In the genomic region with DNA sequence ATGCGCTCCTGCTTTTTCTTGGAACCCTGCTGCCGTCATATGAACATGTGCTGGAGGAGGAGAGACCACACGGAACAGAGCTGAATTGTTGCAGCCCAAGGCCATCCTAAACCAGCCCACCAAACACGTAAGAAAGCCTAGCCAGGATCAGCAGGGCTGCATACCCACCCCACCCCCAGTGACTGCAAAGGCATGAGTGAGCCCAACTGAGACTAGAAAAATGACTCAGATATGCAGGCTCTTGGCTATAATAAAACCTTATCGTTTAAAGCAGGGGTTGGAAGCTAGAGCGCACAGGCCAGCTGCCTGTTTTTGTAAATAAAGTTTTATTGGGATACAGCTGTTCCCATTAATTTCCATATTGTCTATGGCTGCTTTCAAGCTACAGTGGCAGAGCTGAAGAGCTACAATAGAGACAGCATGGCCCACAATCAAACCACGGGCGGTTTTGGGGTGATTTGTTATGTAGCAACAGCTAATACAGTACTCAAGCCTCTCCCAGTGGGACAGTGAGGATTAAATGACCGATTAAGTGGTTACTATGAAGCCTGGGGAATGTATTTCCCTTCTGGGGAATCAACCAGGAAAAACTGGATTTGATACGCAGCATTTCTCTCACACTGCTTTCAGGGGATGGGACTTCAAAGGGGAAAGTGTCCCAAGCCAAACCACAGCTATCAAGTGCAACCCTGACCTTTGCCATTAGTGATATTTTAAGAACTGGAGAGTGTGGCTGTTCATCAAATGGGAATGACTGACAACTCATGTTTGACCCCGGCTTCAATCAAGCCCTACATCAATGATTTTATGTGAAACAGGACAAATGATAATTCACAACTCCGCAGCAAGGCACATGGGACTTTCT, we compare ENCODE assay signal across 12 cellular contexts. TPM values are rescaled to one million over a fixed set of nuclear protein-coding genes. Genes with fewer than 3 reads are reported as not detected.
DNase-seq lines count a peak whose midpoint lies in the region; ATAC-seq, FAIRE-seq and TF ChIP-seq lines count a peak whose summit lies in the region.
"Had no signal": no experiment of that assay in that cellular context is flagged by ENCODE, and none has a peak within 500 bp of the region (broad histone marks: within the 10 kb centered on the region; RNA-seq: fewer than 3 reads in every experiment).

No MANE protein-coding gene starts in this region.

- peak overlapping the region; percentile 6 for H2BK5ac ChIP-seq in IMR-90 (ENCODE audit: low read depth, low read length, poor library complexity, severe bottlenecking)
- peak overlapping the region; percentile 71 for H2BK5ac ChIP-seq in mesenchymal stem cell (ENCODE audit: low read depth, low read length, poor library complexity, severe bottlenecking)

- H2AK9ac ChIP-seq in IMR-90 (replicated peaks; ENCODE audit: low read depth, low read length, poor library complexity) = no peak overlapping the region

- BruUV-seq in IMR-90 (replicated peaks; lab: Mats Ljungman, UMichigan) = no TSS peak

- H3K4me3 Mint-ChIP-seq in brain = peak overlapping the region in 4 of 5 experiments; percentile 75 to 98 (median 86)
- H3K4me3 Mint-ChIP-seq: CD14-positive monocyte, immature natural killer cell had no signal

- no peak for TF ChIP-seq RAD21 in A549 (conservative IDR thresholded peaks at IDR 0.05 in 1 of 2, IDR thresholded peaks at IDR 0.05 in 1 of 2)
- peak; percentile 10; the same call in 1 of the 2 replicates for TF ChIP-seq RAD21 in IMR-90 (IDR thresholded peaks at IDR 0.05; ENCODE audit: low read length)

- no peak overlapping the region for H3K4me3 ChIP-seq in A549
- no peak overlapping the region for H3K4me3 ChIP-seq in IMR-90 (ENCODE audit: insufficient read depth, low read depth, low read length)
- H3K4me3 ChIP-seq in mesenchymal stem cell (ENCODE audit: insufficient read depth in 1 of 2, low read depth in 1 of 2, low read length in 2 of 2) = peak overlapping the region in 1 of 2 experiments; percentile 23

- H3K27ac Mint-ChIP-seq in brain = peak overlapping the region; percentile 64 to 86 (median 69)
- H3K27ac Mint-ChIP-seq: immature natural killer cell had no signal

- no peak for TF ChIP-seq CTCF in A549 (IDR thresholded peaks at IDR 0.05)
- TF ChIP-seq CTCF in IMR-90 (conservative IDR thresholded peaks at IDR 0.05; ENCODE audit: low read depth, low read length) = no peak
- TF ChIP-seq CTCF in brain (conservative IDR thresholded peaks at IDR 0.05) = no peak

- H3K9me1 ChIP-seq in IMR-90 (ENCODE audit: insufficient read depth, low read length) = peaks cover 56% of the 10 kb centered on the region

- H3K4ac ChIP-seq in IMR-90 (ENCODE audit: low read depth, low read length) (peak overlapping the region; percentile 0), mesenchymal stem cell (ENCODE audit: low read depth in 1 of 2, low read length in 2 of 2) (peak overlapping the region; percentile 16 to 43)

- H3K4me1 ChIP-seq in A549 (peaks cover 90% of the 10 kb centered on the region), IMR-90 (ENCODE audit: control insufficient read depth, insufficient read depth, low read length) (peaks cover 51% of the 10 kb centered on the region), mesenchymal stem cell (ENCODE audit: control insufficient read depth, insufficient read depth, low read depth, low read length) (peaks cover 46% of the 10 kb centered on the region)

- no peak overlapping the region for H4K5ac ChIP-seq in IMR-90 (ENCODE audit: low read depth, low read length)

- peaks cover 5% of the 10 kb centered on the region for H3K36me3 Mint-ChIP-seq in brain

- H3K9ac ChIP-seq in IMR-90 (ENCODE audit: low read depth, low read length) (no peak overlapping the region), mesenchymal stem cell (ENCODE audit: low read length) (peak overlapping the region; percentile 41)

- H3K14ac ChIP-seq in IMR-90 (replicated peaks; ENCODE audit: low read depth, low read length) = peak overlapping the region; percentile 16
- no peak overlapping the region for H3K14ac ChIP-seq in mesenchymal stem cell (ENCODE audit: low read length in 2 of 2)

- peaks cover 96% of the 10 kb centered on the region for H4K20me1 ChIP-seq in IMR-90 (ENCODE audit: insufficient read depth, low read length)

- in situ Hi-C loops in IMR-90 (cut with MboI; ENCODE audit: low sequenced_read_pairs) = loop anchor here (5.0 to 25.0 kb wide), 3 partner anchors 40 to 575 kb away; a partner anchor contains a TSS

- H3K27ac ChIP-seq in A549 = peak overlapping the region; percentile 45 to 81
- peak overlapping the region; percentile 39 for H3K27ac ChIP-seq in IMR-90 (ENCODE audit: insufficient read depth, low read length)
- H3K27ac ChIP-seq in mesenchymal stem cell (ENCODE audit: low read length, poor library complexity, severe bottlenecking) = peak overlapping the region; percentile 75

- H3K36me3 ChIP-seq in IMR-90 (ENCODE audit: control insufficient read depth, insufficient read depth, low read length) = peaks cover 32% of the 10 kb centered on the region
- H3K36me3 ChIP-seq in mesenchymal stem cell (ENCODE audit: control insufficient read depth in 1 of 2, insufficient read depth in 2 of 2, low read depth in 1 of 2, low read length in 2 of 2) = peaks cover 2 to 49% of the 10 kb centered on the region in 2 experiments

- H2AFZ ChIP-seq in IMR-90 (replicated peaks; ENCODE audit: low read length, poor library complexity) (no peak overlapping the region), mesenchymal stem cell (ENCODE audit: low read depth, low read length) (no peak overlapping the region)

- H3K56ac ChIP-seq in IMR-90 (ENCODE audit: extremely low read depth, insufficient read depth, low read length) = no peak overlapping the region

- no peaks in the 10 kb centered on the region for H3K9me3 Mint-ChIP-seq in brain
- H3K9me3 Mint-ChIP-seq: immature natural killer cell had no signal

- intact Hi-C loops in IMR-90 (cut with micrococcal nuclease) = loop anchor here (2.0 kb wide), 1 partner anchor 90 kb away; no protein-coding TSS in a partner anchor

- H3K18ac ChIP-seq in IMR-90 (ENCODE audit: low read depth, low read length) = no peak overlapping the region
- H3K18ac ChIP-seq in mesenchymal stem cell (ENCODE audit: low read depth in 1 of 2, low read length in 2 of 2) = peak overlapping the region in 1 of 2 experiments; percentile 54

- CTCF ChIA-PET in A549 (lab: Yijun Ruan, JAX) = interaction anchor here (0.6 to 7.8 kb wide), 17 partner anchors 9 to 163 kb away, joined by 3 to 52 read pairs (median 6); no protein-coding TSS in a partner anchor
- CTCF ChIA-PET in IMR-90 (lab: Yijun Ruan, JAX) = interaction anchor here (0.6 to 2.3 kb wide), 4 partner anchors 45 to 646 kb away, joined by 3 to 8 read pairs (median 6); no protein-coding TSS in a partner anchor

- peaks cover 85% of the 10 kb centered on the region for H3K4me1 Mint-ChIP-seq in brain

- H3K27me3 ChIP-seq in IMR-90 (ENCODE audit: control insufficient read depth, insufficient read depth, low read length) (no peaks in the 10 kb centered on the region), mesenchymal stem cell (ENCODE audit: control insufficient read depth in 1 of 2, insufficient read depth in 1 of 2, low read length in 2 of 2) (no peaks in the 10 kb centered on the region)

- no peak for FAIRE-seq in A549 (lab: Jason Lieb, UNC)

- peaks cover 0 to 83% of the 10 kb centered on the region in 2 experiments; a peak in 3 of 4 replicates for H3K79me1 ChIP-seq in IMR-90 (ENCODE audit: low read depth in 1 of 2, low read length in 2 of 2)
- no peaks in the 10 kb centered on the region for H3K79me1 ChIP-seq in mesenchymal stem cell (replicated peaks; ENCODE audit: low read length, poor library complexity, severe bottlenecking)

- 72% methylated on average over 12 of the region's 12 CpGs for WGBS in A549 (ENCODE audit: missing lambda C conversion rate)
- no CpG with 5 or more reads among the region's 12 CpGs for WGBS in IMR-90 (ENCODE audit: extremely low coverage in 2 of 2, insufficient read length in 1 of 2), 2 experiments
- WGBS in mesenchymal stem cell = 72% methylated on average over 12 of the region's 12 CpGs

- H2AK5ac ChIP-seq in IMR-90 (ENCODE audit: low read depth, low read length) = peak overlapping the region; percentile 61
- peak overlapping the region; percentile 83 for H2AK5ac ChIP-seq in mesenchymal stem cell (ENCODE audit: low read length, severe bottlenecking)

- H2BK15ac ChIP-seq in IMR-90 (ENCODE audit: low read depth, low read length) (peak overlapping the region; percentile 29; the same call in 1 of the 3 replicates), mesenchymal stem cell (ENCODE audit: low read depth, poor library complexity, severe bottlenecking) (no peak overlapping the region)

- H4K8ac ChIP-seq in IMR-90 (ENCODE audit: low read depth in 2 of 2, low read length in 2 of 2) (peak overlapping the region in 1 of 2 experiments; percentile 36; a peak in 1 of 4 replicates), mesenchymal stem cell (ENCODE audit: low read length) (peak overlapping the region; percentile 47)

- H3K23ac ChIP-seq in IMR-90 (ENCODE audit: low read depth, low read length) (peak overlapping the region; percentile 41; the same call in 1 of the 2 replicates), mesenchymal stem cell (ENCODE audit: low read length in 2 of 2) (peak overlapping the region in 1 of 2 experiments; percentile 96)

- H3K9me3 ChIP-seq in A549 (no peaks in the 10 kb centered on the region), IMR-90 (ENCODE audit: control insufficient read depth, insufficient read depth, low read length) (no peaks in the 10 kb centered on the region), mesenchymal stem cell (ENCODE audit: control insufficient read depth, low read length) (no peaks in the 10 kb centered on the region)

- no peak overlapping the region for H2BK120ac ChIP-seq in IMR-90 (ENCODE audit: low read depth, low read length)
- no peak overlapping the region for H2BK120ac ChIP-seq in mesenchymal stem cell (ENCODE audit: low read depth, low read length)

- TF ChIP-seq POLR2A in A549 (IDR thresholded peaks at IDR 0.05; ENCODE audit: low read length) = no peak
- no peak for TF ChIP-seq POLR2A in IMR-90 (IDR thresholded peaks at IDR 0.05; ENCODE audit: low read depth, low read length)

- no peak for ATAC-seq in A549
- ATAC-seq in IMR-90 (ENCODE audit: low read depth) = peak; percentile 40
- no peak for ATAC-seq in GM21360 (IDR thresholded peaks at IDR 0.05; ENCODE audit: unreplicated experiment)

- POLR2A ChIA-PET in A549 (lab: Yijun Ruan, JAX) = interaction anchor here (0.7 kb wide), 1 partner anchor 9 kb away, joined by 3 read pairs; no protein-coding TSS in a partner anchor
- POLR2A ChIA-PET in IMR-90 (lab: Charles Lee; ENCODE audit: unreplicated experiment) = interaction anchor here (0.6 kb wide), 2 partner anchors 10 to 280 kb away, joined by 7 to 10 read pairs; no protein-coding TSS in a partner anchor

- H4K91ac ChIP-seq in IMR-90 (ENCODE audit: insufficient read depth, low read depth, low read length) (no peak overlapping the region), mesenchymal stem cell (ENCODE audit: low read length) (peak overlapping the region; percentile 47)

- peak overlapping the region in 1 of 2 experiments; percentile 60 for H2BK12ac ChIP-seq in mesenchymal stem cell (ENCODE audit: low read length in 2 of 2)

- dilution Hi-C loops in IMR-90 (cut with HindIII; ENCODE audit: low sequenced_read_pairs, unreplicated experiment) = loop anchor here (25.0 kb wide), 1 partner anchor 125 kb away; no protein-coding TSS in a partner anchor

- DNase-seq in A549 (ENCODE audit: low read depth in 1 of 2, low spot score in 1 of 2) = no peak
- peak; percentile 84 for DNase-seq in IMR-90
- peak; percentile 77 for DNase-seq in mesenchymal stem cell
- no peak for DNase-seq in NCI-H526 treated with DMSO at 0.1 percent for 48 hours (lab: John Stamatoyannopoulos, UW)
- DNase-seq in NCI-H1930 (lab: John Stamatoyannopoulos, UW) = no peak
- no peak for DNase-seq in T-helper 1 cell
- DNase-seq: cortex of kidney, immature natural killer cell, SW 1271 had no signal

- H2BK20ac ChIP-seq in IMR-90 (ENCODE audit: low read depth, low read length) = no peak overlapping the region

- TF ChIP-seq EP300 in A549 (IDR thresholded peaks at IDR 0.05) = no peak

- peaks cover 20% of the 10 kb centered on the region for H3K27me3 Mint-ChIP-seq in brain

- peak overlapping the region; percentile 97 for H3K4me2 ChIP-seq in A549
- H3K4me2 ChIP-seq in IMR-90 (ENCODE audit: low read depth, low read length) = peak overlapping the region; percentile 13
- peak overlapping the region; percentile 58 for H3K4me2 ChIP-seq in mesenchymal stem cell (ENCODE audit: low read length, poor library complexity, severe bottlenecking)

RNA-seq across cellular contexts. Expression of a gene that starts 6.3 kb away (rescaled TPM):
- 15.4 and 16.4 TPM in 2 replicates for polyA plus RNA-seq in A549 (2011; rRNA removed)
- 20.9 and 25.8 TPM in 2 replicates for polyA plus RNA-seq in A549 (2012; cell fraction: cytosol; rRNA removed)
- polyA plus RNA-seq in A549 (2012; cell fraction: nucleus; rRNA removed) = 18.9 and 20.7 TPM in 2 replicates
- 21.6 to 22.4 TPM (median 22.0 TPM) in 3 replicates for polyA plus RNA-seq in A549 (2017; fragmentation: RNase III; extraction: RNeasy Plus Mini Kit Qiagen cat#74134 plus additional on column Dnase treatment)
- polyA minus RNA-seq in A549 (2011; rRNA and poly(A)+ RNA removed) = 23.8 and 23.9 TPM in 2 replicates
- 6.1 and 7.8 TPM in 2 replicates for total RNA-seq in IMR-90 (2012; rRNA removed)
- 20.4 and 22.9 TPM in 2 replicates for polyA plus RNA-seq in IMR-90 (2012; rRNA removed)
- 15.8 and 28.1 TPM in 2 replicates for polyA plus RNA-seq in IMR-90 (2012; cell fraction: cytosol; rRNA removed)
- 36.9 and 39.5 TPM in 2 replicates for polyA plus RNA-seq in IMR-90 (2012; cell fraction: nucleus; rRNA removed; ENCODE audit: low replicate concordance)
- 37.4 TPM for polyA plus RNA-seq in brain (ENCODE audit: insufficient read depth, low read depth, low replicate concordance)
- polyA plus RNA-seq in mesenchymal stem cell (2013, experiment 1 of 2) = 18.4 TPM
- polyA plus RNA-seq in mesenchymal stem cell (2013, experiment 2 of 2) = 17.9 TPM

Comparison
In these comparisons a context has a peak if more than half of its experiments do, and no peak if none do; other contexts are left out.
1. DNase-seq: peak in IMR-90 (single experiment) and mesenchymal stem cell (single experiment); none in A549 (0 of 2), NCI-H526 treated with DMSO at 0.1 percent for 48 hours (single experiment), NCI-H1930 (0 of 2) and T-helper 1 cell (0 of 5).
2. H3K4me2 ChIP-seq: peak in every context shown above with its lines; median percentile 97 in A549; 58 in mesenchymal stem cell; 13 in IMR-90.
3. Peak in every context shown above with its lines, with median percentiles within 50 percentile points of each other: H3K27ac ChIP-seq.